ENCODE assay signal across 23 cellular contexts in genomic region chrX:155819525-155819924, GRCh38.
A peak's percentile ranks its signal among the peaks of the same experiment; 100 is the strongest.
DNase-seq lines count a peak whose midpoint lies in the region; ATAC-seq and TF ChIP-seq lines count a peak whose summit lies in the region.
"Had no signal": no experiment of that assay in that cellular context is flagged by ENCODE, and none has a peak within 500 bp of the region (broad histone marks: within the 10 kb centered on the region; RNA-seq: fewer than 3 reads in every experiment).

No MANE protein-coding gene starts in this region.

- CTCF ChIA-PET in MCF 10A (lab: Yijun Ruan, JAX) (no interaction called here), Panc1 (lab: Charles Lee) (no interaction called here)

- ATAC-seq in Panc1 = peak; percentile 62
- ATAC-seq in esophagus mucosa = no peak
- ATAC-seq in body of pancreas = no peak

- no peak for TF ChIP-seq CTCF in MCF 10A (IDR thresholded peaks at IDR 0.05; ENCODE audit: unreplicated experiment)
- TF ChIP-seq CTCF in breast epithelium (IDR thresholded peaks at IDR 0.05) = no peak
- no peak for TF ChIP-seq CTCF in Panc1 (IDR thresholded peaks at IDR 0.05)
- no peak for TF ChIP-seq CTCF in foreskin fibroblast (IDR thresholded peaks at IDR 0.05; ENCODE audit: low read depth, low read length)
- TF ChIP-seq CTCF in ascending aorta (IDR thresholded peaks at IDR 0.05) = no peak
- no peak for TF ChIP-seq CTCF in body of pancreas (IDR thresholded peaks at IDR 0.05)

- H3K23ac ChIP-seq in mesenchymal stem cell (ENCODE audit: low read length in 2 of 2) = no peak overlapping the region

- no peak overlapping the region for H2BK5ac ChIP-seq in mesenchymal stem cell (ENCODE audit: low read depth, low read length, poor library complexity, severe bottlenecking)

- H3K9ac ChIP-seq in mesenchymal stem cell (ENCODE audit: low read length) = no peak overlapping the region

- no peak overlapping the region for H3K27ac Mint-ChIP-seq in MCF 10A (ENCODE audit: low read depth, unreplicated experiment)
- H3K27ac Mint-ChIP-seq: activated CD4-positive, alpha-beta T cell treated with anti-CD3 and anti-CD28 coated beads for 36 hours; activated CD8-positive, alpha-beta T cell treated with anti-CD3 and anti-CD28 coated beads for 36 hours; activated T-helper 1 cell treated with anti-CD3 and anti-CD28 coated beads, Interleukin-12 subunit alpha, Interleukin-12 subunit beta, Interleukin-2, Interleukin-4 antibody, amounts not matched to agents 30 ng/mL and 10 ng/mL and 1 ng/mL, durations not matched to agents 14 hours and 24 hours and 36 hours; naive thymus-derived CD8-positive, alpha-beta T cell; stimulated activated naive CD8-positive, alpha-beta T cell treated with anti-CD3 and anti-CD28 coated beads, Interleukin-15, Interleukin-2, amounts not matched to agents 100 ng/mL and 50 ng/mL, for 24 hours had no signal

- no peaks in the 10 kb centered on the region for H3K36me3 Mint-ChIP-seq in MCF 10A (ENCODE audit: insufficient read depth, unreplicated experiment)
- H3K36me3 Mint-ChIP-seq: CD8-positive, alpha-beta memory T cell had no signal

- H3K79me1 ChIP-seq in mesenchymal stem cell (replicated peaks; ENCODE audit: low read length, poor library complexity, severe bottlenecking) = no peaks in the 10 kb centered on the region

- POLR2A ChIA-PET in MCF 10A (lab: Yijun Ruan, JAX) = no interaction called here
- POLR2A ChIA-PET in Panc1 (lab: Charles Lee) = no interaction called here

- H2AK5ac ChIP-seq in mesenchymal stem cell (ENCODE audit: low read length, severe bottlenecking) = no peak overlapping the region

- H3K4me3 ChIP-seq in breast epithelium (no peak overlapping the region), Panc1 (ENCODE audit: low read depth in 2 of 2, low read length in 2 of 2) (no peak overlapping the region), foreskin fibroblast (ENCODE audit: low read depth in 1 of 2, low read length in 2 of 2) (no peak overlapping the region), ascending aorta (no peak overlapping the region), mesenchymal stem cell (ENCODE audit: insufficient read depth in 1 of 2, low read depth in 1 of 2, low read length in 2 of 2) (no peak overlapping the region), body of pancreas (no peak overlapping the region)
- H3K4me3 ChIP-seq: colonic mucosa, heart left ventricle, prostate gland, uterus had no signal

- DNase-seq in MCF 10A (ENCODE audit: unreplicated experiment) = peak; percentile 9
- DNase-seq in breast epithelium (ENCODE audit: low spot score in 2 of 2) = no peak
- DNase-seq in Panc1 (ENCODE audit: low read depth, low spot score) = no peak
- DNase-seq in foreskin fibroblast = peak; percentile 4 to 8
- DNase-seq in ascending aorta (ENCODE audit: low spot score in 2 of 2) = no peak
- no peak for DNase-seq in mesenchymal stem cell
- DNase-seq in body of pancreas = no peak
- DNase-seq: activated CD8-positive, alpha-beta memory T cell treated with anti-CD3 and anti-CD28 coated beads, Interleukin-2, amount 50 U/mL, for 48 hours; effector CD8-positive, alpha-beta T cell; NCI-H510A; Right ventricle myocardium superior had no signal

- H3K27me3 ChIP-seq in breast epithelium (no peaks in the 10 kb centered on the region), Panc1 (ENCODE audit: control insufficient read depth, insufficient read depth, low read length) (no peaks in the 10 kb centered on the region), ascending aorta (no peaks in the 10 kb centered on the region), mesenchymal stem cell (ENCODE audit: control insufficient read depth in 1 of 2, insufficient read depth in 1 of 2, low read length in 2 of 2) (no peaks in the 10 kb centered on the region), body of pancreas (no peaks in the 10 kb centered on the region)
- H3K27me3 ChIP-seq: BE2C, colonic mucosa, uterus had no signal

- BruUV-seq in MCF 10A (replicated peaks; lab: Mats Ljungman, UMichigan) (no TSS peak), Panc1 (replicated peaks; lab: Mats Ljungman, UMichigan) (no TSS peak)

- H2BK120ac ChIP-seq in mesenchymal stem cell (ENCODE audit: low read depth, low read length) = no peak overlapping the region

- no peak overlapping the region for H3K4me3 Mint-ChIP-seq in MCF 10A (ENCODE audit: unreplicated experiment)
- H3K4me3 Mint-ChIP-seq: activated CD4-positive, alpha-beta T cell treated with anti-CD3 and anti-CD28 coated beads for 36 hours; activated CD8-positive, alpha-beta T cell treated with anti-CD3 and anti-CD28 coated beads for 36 hours; activated T-helper 1 cell treated with anti-CD3 and anti-CD28 coated beads, Interleukin-12 subunit alpha, Interleukin-12 subunit beta, Interleukin-2, Interleukin-4 antibody, amounts not matched to agents 30 ng/mL and 10 ng/mL and 1 ng/mL, durations not matched to agents 14 hours and 24 hours and 36 hours; CD8-positive, alpha-beta memory T cell; naive thymus-derived CD8-positive, alpha-beta T cell; stimulated activated naive CD8-positive, alpha-beta T cell treated with anti-CD3 and anti-CD28 coated beads, Interleukin-15, Interleukin-2, amounts not matched to agents 100 ng/mL and 50 ng/mL, for 24 hours had no signal

- H3K4ac ChIP-seq in mesenchymal stem cell (ENCODE audit: low read depth in 1 of 2, low read length in 2 of 2) = no peak overlapping the region

- no peak overlapping the region for H3K27ac ChIP-seq in breast epithelium
- no peak overlapping the region for H3K27ac ChIP-seq in Panc1 (ENCODE audit: low read length)
- no peak overlapping the region for H3K27ac ChIP-seq in ascending aorta
- H3K27ac ChIP-seq in mesenchymal stem cell (ENCODE audit: low read length, poor library complexity, severe bottlenecking) = no peak overlapping the region
- no peak overlapping the region for H3K27ac ChIP-seq in body of pancreas
- H3K27ac ChIP-seq: colonic mucosa, heart left ventricle, prostate gland, uterus had no signal

- H3K4me1 ChIP-seq in breast epithelium (no peaks in the 10 kb centered on the region), Panc1 (ENCODE audit: control insufficient read depth, insufficient read depth, low read length) (no peaks in the 10 kb centered on the region), ascending aorta (no peaks in the 10 kb centered on the region), mesenchymal stem cell (ENCODE audit: control insufficient read depth, insufficient read depth, low read depth, low read length) (no peaks in the 10 kb centered on the region), body of pancreas (no peaks in the 10 kb centered on the region)
- H3K4me1 ChIP-seq: BE2C, colonic mucosa, heart left ventricle, prostate gland, uterus had no signal

- H2BK12ac ChIP-seq in mesenchymal stem cell (ENCODE audit: low read length in 2 of 2) = no peak overlapping the region

- in situ Hi-C loops in Panc1 (cut with HindIII; ENCODE audit: low pct_unique_long_range_greater_than_20kb, low sequenced_read_pairs) = no loop called here

- peaks cover 15% of the 10 kb centered on the region for H3K9me3 Mint-ChIP-seq in MCF 10A (ENCODE audit: unreplicated experiment)
- H3K9me3 Mint-ChIP-seq: stimulated activated naive CD8-positive, alpha-beta T cell treated with anti-CD3 and anti-CD28 coated beads, Interleukin-15, Interleukin-2, amounts not matched to agents 100 ng/mL and 50 ng/mL, for 24 hours had no signal

- TF ChIP-seq POLR2A in breast epithelium (IDR thresholded peaks at IDR 0.05) (no peak), body of pancreas (IDR thresholded peaks at IDR 0.05) (no peak)

- no peaks in the 10 kb centered on the region for H3K36me3 ChIP-seq in breast epithelium
- H3K36me3 ChIP-seq in Panc1 (ENCODE audit: control insufficient read depth, insufficient read depth, low read length) = no peaks in the 10 kb centered on the region
- no peaks in the 10 kb centered on the region for H3K36me3 ChIP-seq in ascending aorta
- H3K36me3 ChIP-seq in mesenchymal stem cell (ENCODE audit: control insufficient read depth in 1 of 2, insufficient read depth in 2 of 2, low read depth in 1 of 2, low read length in 2 of 2) = no peaks in the 10 kb centered on the region
- no peaks in the 10 kb centered on the region for H3K36me3 ChIP-seq in body of pancreas (replicated peaks in 1 of 2; ENCODE audit: insufficient read depth in 1 of 2, low read depth in 2 of 2)
- H3K36me3 ChIP-seq: BE2C, colonic mucosa, heart left ventricle, prostate gland, uterus had no signal

- no peak overlapping the region for H3K4me2 ChIP-seq in mesenchymal stem cell (ENCODE audit: low read length, poor library complexity, severe bottlenecking)

- intact Hi-C loops in MCF 10A (cut with micrococcal nuclease) = no loop called here
- intact Hi-C loops in breast epithelium (cut with DNase I; ENCODE audit: low total_unique reads) = no loop called here
- intact Hi-C loops in Panc1 (cut with micrococcal nuclease; ENCODE audit: unreplicated experiment) = no loop called here
- intact Hi-C loops in ascending aorta (cut with DNase I) = loop anchor here (2.0 kb wide), 1 partner anchor 603 kb away; the partner anchor contains the start of gene VBP1
- intact Hi-C loops in body of pancreas (cut with DNase I) = no loop called here

- no peaks in the 10 kb centered on the region for H3K27me3 Mint-ChIP-seq in MCF 10A (ENCODE audit: insufficient read depth, unreplicated experiment)

- no peak overlapping the region for H3K14ac ChIP-seq in mesenchymal stem cell (ENCODE audit: low read length in 2 of 2)

- H2BK15ac ChIP-seq in mesenchymal stem cell (ENCODE audit: low read depth, poor library complexity, severe bottlenecking) = no peak overlapping the region

- no peak overlapping the region for H3K18ac ChIP-seq in mesenchymal stem cell (ENCODE audit: low read depth in 1 of 2, low read length in 2 of 2)

- H4K91ac ChIP-seq in mesenchymal stem cell (ENCODE audit: low read length) = no peak overlapping the region

- H3K4me1 Mint-ChIP-seq in MCF 10A (ENCODE audit: insufficient read depth, unreplicated experiment) = peaks cover 6% of the 10 kb centered on the region
- H3K4me1 Mint-ChIP-seq: activated CD4-positive, alpha-beta T cell treated with anti-CD3 and anti-CD28 coated beads for 36 hours; CD8-positive, alpha-beta memory T cell; naive thymus-derived CD8-positive, alpha-beta T cell had no signal

- no peak overlapping the region for H2AFZ ChIP-seq in mesenchymal stem cell (ENCODE audit: low read depth, low read length)

- no peak overlapping the region for H4K8ac ChIP-seq in mesenchymal stem cell (ENCODE audit: low read length)

- H3K9me3 ChIP-seq in breast epithelium (peaks cover 6 to 8% of the 10 kb centered on the region in 2 donors), Panc1 (ENCODE audit: control insufficient read depth, insufficient read depth, low read depth, low read length) (no peaks in the 10 kb centered on the region), ascending aorta (no peaks in the 10 kb centered on the region), mesenchymal stem cell (ENCODE audit: control insufficient read depth, low read length) (no peaks in the 10 kb centered on the region), body of pancreas (no peaks in the 10 kb centered on the region)
- H3K9me3 ChIP-seq: BE2C, colonic mucosa, prostate gland, uterus had no signal

Comparison
In these comparisons a context has a peak if more than half of its experiments do, and no peak if none do; other contexts are left out.
1. DNase-seq: peak in MCF 10A (single experiment) and foreskin fibroblast (2 of 2); none in breast epithelium (0 of 2), Panc1 (single experiment), ascending aorta (0 of 2), mesenchymal stem cell (single experiment) and body of pancreas (0 of 4).